11 cellular contexts compared by ENCODE assay signal in genomic region chr5:58410441-58410840, GRCh38. TPM values are rescaled to one million over a fixed set of nuclear protein-coding genes. Genes with fewer than 3 reads are reported as not detected.
A peak's percentile ranks its signal among the peaks of the same experiment; 100 is the strongest.
DNase-seq lines count a peak whose midpoint lies in the region; ATAC-seq, FAIRE-seq and TF ChIP-seq lines count a peak whose summit lies in the region.
"Had no signal": no experiment of that assay in that cellular context is flagged by ENCODE, and none has a peak within 500 bp of the region (broad histone marks: within the 10 kb centered on the region; RNA-seq: fewer than 3 reads in every experiment).

No MANE protein-coding gene starts in this region.

- no peaks in the 10 kb centered on the region for H3K79me2 ChIP-seq in SK-N-SH (ENCODE audit: insufficient read depth)

- TF ChIP-seq EP300 in SK-N-SH (IDR thresholded peaks at IDR 0.05; ENCODE audit: borderline replicate concordance in 1 of 2, low read depth in 1 of 2, low read length in 1 of 2), result peak in 1 of 2 experiments; percentile 37; a peak in 1 of 4 replicates

- H3K9me3 ChIP-seq in heart left ventricle (no peaks in the 10 kb centered on the region), SK-N-SH (no peaks in the 10 kb centered on the region)

- CTCF ChIA-PET in SK-N-SH (lab: Yijun Ruan, JAX), result interaction anchor here (0.7 to 1.2 kb wide), 2 partner anchors 51 to 631 kb away, joined by 3 read pairs; no protein-coding TSS in a partner anchor

- H3K27me3 ChIP-seq in heart left ventricle, result no peaks in the 10 kb centered on the region
- H3K27me3 ChIP-seq in SK-N-SH (ENCODE audit: insufficient read depth), result no peaks in the 10 kb centered on the region
- no peaks in the 10 kb centered on the region for H3K27me3 ChIP-seq in foreskin keratinocyte

- H4K20me1 ChIP-seq in SK-N-SH (ENCODE audit: insufficient read depth), result no peaks in the 10 kb centered on the region

- H3K9ac ChIP-seq in SK-N-SH, result no peak overlapping the region

- H3K4me3 ChIP-seq in heart left ventricle, result no peak overlapping the region
- H3K4me3 ChIP-seq in SK-N-SH (ENCODE audit: low read depth in 2 of 2, low read length in 1 of 2), result no peak overlapping the region

- TF ChIP-seq CTCF in heart left ventricle (IDR thresholded peaks at IDR 0.05) (no peak), SK-N-SH (IDR thresholded peaks at IDR 0.05) (no peak), foreskin keratinocyte (conservative IDR thresholded peaks at IDR 0.05) (no peak)

- H3F3A ChIP-seq in SK-N-SH (replicated peaks; ENCODE audit: insufficient read depth), result peaks cover 12% of the 10 kb centered on the region

- TF ChIP-seq RAD21 in SK-N-SH (IDR thresholded peaks at IDR 0.05; ENCODE audit: low read length), result no peak

- no peak overlapping the region for H3K27ac ChIP-seq in heart left ventricle
- peak overlapping the region in 1 of 2 experiments; percentile 68; a peak in 2 of 4 replicates for H3K27ac ChIP-seq in SK-N-SH (ENCODE audit: low read depth in 2 of 2, low read length in 1 of 2)
- H3K27ac ChIP-seq in foreskin keratinocyte, result peak overlapping the region; percentile 37

- H3K4me2 ChIP-seq in SK-N-SH, result 0 out of 2 replicates have a peak overlapping the region, but pooled peaks have one; percentile 15

- 41 to 62% (median 47%) methylated on average over 2 of the region's 2 CpGs for WGBS in heart left ventricle, 4 donors
- WGBS in SK-N-SH (ENCODE audit: low lambda C conversion rate), result 34% methylated on average over 2 of the region's 2 CpGs

- ATAC-seq in heart left ventricle (peak in 3 of 4 donors; percentile 54 to 78 (median 60)), Right ventricle myocardium inferior (no peak), foreskin keratinocyte (no peak), GM21390 (IDR thresholded peaks at IDR 0.05; ENCODE audit: unreplicated experiment) (no peak), HG02870 (IDR thresholded peaks at IDR 0.05; ENCODE audit: unreplicated experiment) (no peak)

- peak overlapping the region; percentile 47 for H2AFZ ChIP-seq in SK-N-SH (ENCODE audit: low read depth)

- DNase-seq in heart left ventricle (no peak), Right ventricle myocardium inferior (ENCODE audit: missing footprints) (no peak), SK-N-SH (no peak), foreskin keratinocyte (peak; percentile 68 to 87), urothelium cell line (ENCODE audit: low spot score) (peak; percentile 31)
- DNase-seq in stimulated activated CD8-positive, alpha-beta memory T cell treated with anti-CD3 and anti-CD28 coated beads, Interleukin-4, amount 100 ng/mL, for 48 hours, result no peak
- DNase-seq: activated naive CD8-positive, alpha-beta T cell treated with anti-CD3 and anti-CD28 coated beads, Interleukin-2, amount 10 ng/mL, durations not matched to agents 7 days and 5 days; C1 segment of cervical spinal cord; NCI-H1930 had no signal

- H3K9me2 ChIP-seq in SK-N-SH, result no peaks in the 10 kb centered on the region

- intact Hi-C loops in heart left ventricle (cut with DNase I), result no loop called here
- intact Hi-C loops in Right ventricle myocardium inferior (cut with DNase I), result no loop called here

- POLR2A ChIA-PET in SK-N-SH (lab: Yijun Ruan, JAX), result no interaction called here

- H3K36me3 ChIP-seq in heart left ventricle, result no peaks in the 10 kb centered on the region
- no peaks in the 10 kb centered on the region for H3K36me3 ChIP-seq in SK-N-SH (replicated peaks in 1 of 2; ENCODE audit: control insufficient read depth in 1 of 2, insufficient read depth in 2 of 2, low read length in 1 of 2)

- no peak for FAIRE-seq in urothelium cell line (lab: Jason Lieb, UNC)

- peaks cover 0 to 15% (median 0%) of the 10 kb centered on the region in 12 donors for H3K4me1 ChIP-seq in heart left ventricle
- peaks cover 2 to 19% of the 10 kb centered on the region in 2 experiments; a peak in 3 of 4 replicates for H3K4me1 ChIP-seq in SK-N-SH (ENCODE audit: control insufficient read depth in 1 of 2, insufficient read depth in 2 of 2, low read depth in 1 of 2, low read length in 1 of 2)
- peaks cover 37% of the 10 kb centered on the region for H3K4me1 ChIP-seq in foreskin keratinocyte

- no peak for TF ChIP-seq POLR2A in heart left ventricle (IDR thresholded peaks at IDR 0.05)

TF ChIP-seq in SK-N-SH, 30 proteins besides CTCF, POLR2A, EP300 and RAD21:
- TF ChIP-seq EZH2phosphoT487 (IDR thresholded peaks at IDR 0.05; ENCODE audit: borderline replicate concordance, low read depth), result no peak
- TF ChIP-seq, protein P1, sequence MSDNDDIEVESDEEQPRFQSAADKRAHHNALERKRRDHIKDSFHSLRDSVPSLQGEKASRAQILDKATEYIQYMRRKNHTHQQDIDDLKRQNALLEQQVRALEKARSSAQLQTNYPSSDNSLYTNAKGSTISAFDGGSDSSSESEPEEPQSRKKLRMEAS (IDR thresholded peaks at IDR 0.05; ENCODE audit: low read depth), result no peak
- no peak for TF ChIP-seq ELF1 (IDR thresholded peaks at IDR 0.05)
- TF ChIP-seq GABPA (IDR thresholded peaks at IDR 0.05; ENCODE audit: low read depth), result peak; percentile 51; the same call in 1 of the 2 replicates
- TF ChIP-seq TAF1 (IDR thresholded peaks at IDR 0.05; ENCODE audit: borderline replicate concordance, low read depth, low read length), result no peak
- TF ChIP-seq TCF12 (IDR thresholded peaks at IDR 0.05), result peak; percentile 60
- TF ChIP-seq MXI1 (IDR thresholded peaks at IDR 0.05; ENCODE audit: low read depth, low read length), result no peak
- TF ChIP-seq, protein P2, sequence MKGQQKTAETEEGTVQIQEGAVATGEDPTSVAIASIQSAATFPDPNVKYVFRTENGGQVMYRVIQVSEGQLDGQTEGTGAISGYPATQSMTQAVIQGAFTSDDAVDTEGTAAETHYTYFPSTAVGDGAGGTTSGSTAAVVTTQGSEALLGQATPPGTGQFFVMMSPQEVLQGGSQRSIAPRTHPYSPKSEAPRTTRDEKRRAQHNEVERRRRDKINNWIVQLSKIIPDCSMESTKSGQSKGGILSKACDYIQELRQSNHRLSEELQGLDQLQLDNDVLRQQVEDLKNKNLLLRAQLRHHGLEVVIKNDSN (IDR thresholded peaks at IDR 0.05; ENCODE audit: borderline replicate concordance, low read depth), result no peak
- peak; percentile 54 for TF ChIP-seq JUND (IDR thresholded peaks at IDR 0.05)
- TF ChIP-seq TEAD4 (IDR thresholded peaks at IDR 0.05; ENCODE audit: borderline replicate concordance, insufficient read depth), result no peak
- no peak for TF ChIP-seq SIN3A (IDR thresholded peaks at IDR 0.05; ENCODE audit: borderline replicate concordance, low read depth, low read length)
- TF ChIP-seq, protein P3, sequence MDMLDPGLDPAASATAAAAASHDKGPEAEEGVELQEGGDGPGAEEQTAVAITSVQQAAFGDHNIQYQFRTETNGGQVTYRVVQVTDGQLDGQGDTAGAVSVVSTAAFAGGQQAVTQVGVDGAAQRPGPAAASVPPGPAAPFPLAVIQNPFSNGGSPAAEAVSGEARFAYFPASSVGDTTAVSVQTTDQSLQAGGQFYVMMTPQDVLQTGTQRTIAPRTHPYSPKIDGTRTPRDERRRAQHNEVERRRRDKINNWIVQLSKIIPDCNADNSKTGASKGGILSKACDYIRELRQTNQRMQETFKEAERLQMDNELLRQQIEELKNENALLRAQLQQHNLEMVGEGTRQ (IDR thresholded peaks at IDR 0.05; ENCODE audit: borderline replicate concordance, low read depth, low read length), result no peak
- peak; percentile 31; the same call in 1 of the 2 replicates for TF ChIP-seq FOSL2 (IDR thresholded peaks at IDR 0.05; ENCODE audit: borderline replicate concordance, low read depth)
- no peak for TF ChIP-seq ZBTB33 (IDR thresholded peaks at IDR 0.05; ENCODE audit: borderline replicate concordance, low read depth)
- no peak; the same call in 1 of the 2 replicates for TF ChIP-seq POLR2AphosphoS5 (IDR thresholded peaks at IDR 0.05; ENCODE audit: low read depth, low read length)

RNA-seq across cellular contexts. Expression of gene PLK2, which starts 49.4 kb away (rescaled TPM):
- total RNA-seq in heart left ventricle (100 to 1,000 TPM in 7 of 9 donors, 10 to 100 TPM in 2; 78.3 to 169 (median 106) TPM), Right ventricle myocardium inferior (66.4 TPM), foreskin keratinocyte (179 and 369 TPM in 2 replicates)
- polyA plus RNA-seq in heart left ventricle (10 to 100 TPM; 18.4 to 26.0 TPM), SK-N-SH (2012; rRNA removed) (157 and 225 TPM in 2 replicates), foreskin keratinocyte (43.6 and 113 TPM in 2 replicates)
- 138 and 149 TPM in 2 replicates for polyA plus RNA-seq in SK-N-SH (2012; cell fraction: cytosol; rRNA removed)
- 480 and 571 TPM in 2 replicates for polyA plus RNA-seq in SK-N-SH (2012; cell fraction: nucleus; rRNA removed)

Comparison
In these comparisons a context has a peak if more than half of its experiments do, and no peak if none do; other contexts are left out.
1. ATAC-seq: peak in heart left ventricle (3 of 4); none in Right ventricle myocardium inferior (single experiment), foreskin keratinocyte (single experiment), GM21390 (single experiment) and HG02870 (single experiment).
2. DNase-seq: peak in foreskin keratinocyte (2 of 2) and urothelium cell line (single experiment); none in heart left ventricle (0 of 5), Right ventricle myocardium inferior (single experiment), SK-N-SH (single experiment) and stimulated activated CD8-positive, alpha-beta memory T cell treated with anti-CD3 and anti-CD28 coated beads, Interleukin-4, amount 100 ng/mL, for 48 hours (single experiment).